ENCODE assay signal across 9 cellular contexts in genomic region chr17:55292094-55292493, GRCh38. TPM values are rescaled to one million over a fixed set of nuclear protein-coding genes. Genes with fewer than 3 reads are reported as not detected.
"Had no signal": no experiment of that assay in that cellular context is flagged by ENCODE, and none has a peak within 500 bp of the region (broad histone marks: within the 10 kb centered on the region; RNA-seq: fewer than 3 reads in every experiment).

No MANE protein-coding gene starts in this region.

- H3K4me1 Mint-ChIP-seq: GM23338 had no signal

- H3K27ac Mint-ChIP-seq: GM23338, HFFc6 had no signal

- H3K4me3 ChIP-seq: GM23338, HAP-1, K562 had no signal

- ATAC-seq: GM23338, HCT116, K562 had no signal

- H3K36me3 ChIP-seq: HAP-1 had no signal

- H3K27ac ChIP-seq: HL-60 had no signal

- H3K9me3 ChIP-seq: HAP-1 had no signal

- H3K4me3 Mint-ChIP-seq: GM23338, HFFc6 had no signal

- H3K4me1 ChIP-seq: HAP-1 had no signal

- H3K9me3 Mint-ChIP-seq: GM23338, HFFc6 had no signal

- H3K4me2 ChIP-seq: GM23338 had no signal

- FAIRE-seq: K562 had no signal

- DNase-seq: H7, HFFc6, IMR-90, KG1 had no signal

- H2AFZ ChIP-seq: GM23338 had no signal

RNA-seq across cellular contexts. Expression of gene HLF, which starts 27.3 kb away (rescaled TPM):
- total RNA-seq: HFFc6 had no signal
- polyA plus RNA-seq: GM23338, IMR-90 had no signal
